17 cellular contexts compared by ENCODE assay signal in genomic region chr15:90710436-90710835, GRCh38. TPM values are rescaled to one million over a fixed set of nuclear protein-coding genes. Genes with fewer than 3 reads are reported as not detected.
A peak's percentile ranks its signal among the peaks of the same experiment; 100 is the strongest.
DNase-seq lines count a peak whose midpoint lies in the region; ATAC-seq and TF ChIP-seq lines count a peak whose summit lies in the region.
"Had no signal": no experiment of that assay in that cellular context is flagged by ENCODE, and none has a peak within 500 bp of the region (broad histone marks: within the 10 kb centered on the region; RNA-seq: fewer than 3 reads in every experiment).

No MANE protein-coding gene starts in this region.

- H3K36me3 ChIP-seq in cardiac muscle cell (no peaks in the 10 kb centered on the region), heart left ventricle (no peaks in the 10 kb centered on the region), RWPE2 (ENCODE audit: low read depth) (no peaks in the 10 kb centered on the region)
- H3K36me3 ChIP-seq: Peyer's patch, vagina had no signal

- peak; percentile 20 to 24 for DNase-seq in cardiac muscle cell (ENCODE audit: low read depth in 1 of 2, low spot score in 1 of 2)
- DNase-seq in heart left ventricle, result no peak
- no peak for DNase-seq in RWPE2 (ENCODE audit: low spot score)
- DNase-seq in foreskin keratinocyte, result no peak
- no peak for DNase-seq in NCI-H524 (lab: John Stamatoyannopoulos, UW)
- no peak for DNase-seq in NCI-H1105 (lab: John Stamatoyannopoulos, UW)
- DNase-seq in DMS79 (lab: John Stamatoyannopoulos, UW), result no peak
- DNase-seq: Caco-2; natural killer cell; NCI-H187; NCI-H526 treated with DMSO at 0.1 percent for 48 hours; Peyer's patch; psoas muscle; stimulated activated CD4-positive, alpha-beta T cell treated with anti-CD3 and anti-CD28 coated beads, Interleukin-12 subunit alpha, Interleukin-12 subunit beta, amount 100 ng/mL, for 4 hours; stimulated activated naive CD8-positive, alpha-beta T cell treated with anti-CD3 and anti-CD28 coated beads, Interleukin-15, Interleukin-2, amounts not matched to agents 100 U/mL and 50 U/mL, for 24 hours had no signal

- H3K4me3 ChIP-seq in cardiac muscle cell (no peak overlapping the region), heart left ventricle (no peak overlapping the region), RWPE2 (ENCODE audit: severe bottlenecking) (no peak overlapping the region)
- H3K4me3 ChIP-seq: Peyer's patch, psoas muscle, vagina had no signal

- 71 to 73% (median 73%) methylated on average over 4 of the region's 4 CpGs for WGBS in heart left ventricle, 4 donors

- no peak for TF ChIP-seq POLR2A in heart left ventricle (IDR thresholded peaks at IDR 0.05)

- TF ChIP-seq CTCF in cardiac muscle cell (IDR thresholded peaks at IDR 0.05; ENCODE audit: low read depth, low read length), result no peak
- no peak for TF ChIP-seq CTCF in heart left ventricle (IDR thresholded peaks at IDR 0.05)
- no peak for TF ChIP-seq CTCF in RWPE2 (IDR thresholded peaks at IDR 0.05; ENCODE audit: poor library complexity, severe bottlenecking)
- TF ChIP-seq CTCF in foreskin keratinocyte (conservative IDR thresholded peaks at IDR 0.05), result no peak

- H3K9me3 ChIP-seq in cardiac muscle cell (ENCODE audit: low read depth) (no peaks in the 10 kb centered on the region), heart left ventricle (no peaks in the 10 kb centered on the region), RWPE2 (ENCODE audit: severe bottlenecking) (no peaks in the 10 kb centered on the region)
- H3K9me3 ChIP-seq: Caco-2, Peyer's patch, psoas muscle, vagina had no signal

- H3K27me3 ChIP-seq in cardiac muscle cell, result no peaks in the 10 kb centered on the region
- no peaks in the 10 kb centered on the region for H3K27me3 ChIP-seq in heart left ventricle
- H3K27me3 ChIP-seq in RWPE2 (ENCODE audit: insufficient read depth, poor library complexity, severe bottlenecking), result no peaks in the 10 kb centered on the region
- no peaks in the 10 kb centered on the region for H3K27me3 ChIP-seq in foreskin keratinocyte
- H3K27me3 ChIP-seq: Peyer's patch, vagina had no signal

- no peak for ATAC-seq in heart left ventricle
- ATAC-seq in RWPE2 (ENCODE audit: low read depth), result peak; percentile 62; the same call in 2 of the 3 replicates
- ATAC-seq in foreskin keratinocyte, result peak; percentile 39
- ATAC-seq in HG03095 (IDR thresholded peaks at IDR 0.05; ENCODE audit: unreplicated experiment), result no peak
- ATAC-seq: natural killer cell; psoas muscle; stimulated activated naive CD8-positive, alpha-beta T cell treated with anti-CD3 and anti-CD28 coated beads, Interleukin-15, Interleukin-2, amounts not matched to agents 100 U/mL and 50 U/mL, for 24 hours had no signal

- intact Hi-C loops in heart left ventricle (cut with DNase I), result loop anchor here in 1 of 10 donors (10.0 kb wide), 1 partner anchor 174 kb away; the partner anchor contains the start of gene FES

- H3K4me1 ChIP-seq in cardiac muscle cell (ENCODE audit: low read depth) (peaks cover 18% of the 10 kb centered on the region), heart left ventricle (peaks cover 0 to 12% (median 0%) of the 10 kb centered on the region in 12 donors), RWPE2 (ENCODE audit: insufficient read depth, poor library complexity, severe bottlenecking) (no peaks in the 10 kb centered on the region), foreskin keratinocyte (no peaks in the 10 kb centered on the region)
- H3K4me1 ChIP-seq: Peyer's patch, psoas muscle, vagina had no signal

- H3K27ac ChIP-seq in cardiac muscle cell, result peak overlapping the region; percentile 80
- no peak overlapping the region for H3K27ac ChIP-seq in heart left ventricle
- H3K27ac ChIP-seq in RWPE2 (ENCODE audit: poor library complexity, severe bottlenecking), result no peak overlapping the region
- H3K27ac ChIP-seq in foreskin keratinocyte, result no peak overlapping the region
- H3K27ac ChIP-seq: Peyer's patch, psoas muscle, vagina had no signal

RNA-seq across cellular contexts. Expression of gene BLM, which starts 6.7 kb away (rescaled TPM):
- total RNA-seq in cardiac muscle cell (4.2 and 6.3 TPM in 2 replicates), heart left ventricle (10 to 100 TPM in 6 of 9 donors, 1 to 10 TPM in 3; 4.3 to 39.6 (median 12.2) TPM), foreskin keratinocyte (13.3 and 16.7 TPM in 2 replicates)
- polyA plus RNA-seq in cardiac muscle cell (2.6 and 3.2 TPM in 2 replicates), heart left ventricle (10 to 100 TPM in 1 of 2 donors, 1 to 10 TPM in 1; 9.3 to 14.4 TPM), foreskin keratinocyte (11.3 and 16.0 TPM in 2 replicates)

Comparison
In these comparisons a context has a peak if more than half of its experiments do, and no peak if none do; other contexts are left out.
1. DNase-seq: peak in cardiac muscle cell (2 of 2); none in heart left ventricle (0 of 5), RWPE2 (single experiment), foreskin keratinocyte (0 of 2), NCI-H524 (0 of 2), NCI-H1105 (single experiment) and DMS79 (single experiment).
2. ATAC-seq: peak in RWPE2 (single experiment) and foreskin keratinocyte (single experiment); none in heart left ventricle (0 of 4) and HG03095 (single experiment).